8 cellular contexts compared by ENCODE assay signal in genomic region chr13:42574435-42575311, GRCh38. TPM values are rescaled to one million over a fixed set of nuclear protein-coding genes. Genes with fewer than 3 reads are reported as not detected.
DNase-seq lines count a peak whose midpoint lies in the region; ATAC-seq and TF ChIP-seq lines count a peak whose summit lies in the region.

No MANE protein-coding gene starts in this region.

- H3K9me3 Mint-ChIP-seq in Caco-2 (ENCODE audit: unreplicated experiment), result peaks cover 25% of the 10 kb centered on the region

- no peak overlapping the region for H3K27ac Mint-ChIP-seq in Caco-2 (ENCODE audit: unreplicated experiment)

- H3K4me1 Mint-ChIP-seq in Caco-2 (ENCODE audit: low read depth, unreplicated experiment), result no peaks in the 10 kb centered on the region

- DNase-seq in NCI-H345 (lab: John Stamatoyannopoulos, UW), result peak; percentile 9
- DNase-seq in NCI-H345 treated with DMSO at 0.1 percent for 48 hours (lab: John Stamatoyannopoulos, UW; ENCODE audit: unreplicated experiment), result no peak
- DNase-seq in activated T-cell treated with anti-CD3 and anti-CD28 coated beads for 48 hours (ENCODE audit: low read depth), result peak; percentile 65
- peak; percentile 72 for DNase-seq in stimulated activated CD4-positive, alpha-beta T cell treated with anti-CD3 and anti-CD28 coated beads, Interleukin-2, amount 100 ng/mL, for 4 hours (ENCODE audit: low read depth)
- no peak for DNase-seq in uterus
- DNase-seq in Caco-2, result no peak

- no TSS peak for BruUV-seq in Caco-2 (replicated peaks; lab: Mats Ljungman, UMichigan)

- TF ChIP-seq POLR2A in uterus (IDR thresholded peaks at IDR 0.05), result no peak

- TF ChIP-seq CTCF in uterus (IDR thresholded peaks at IDR 0.05) (no peak), Caco-2 (IDR thresholded peaks at IDR 0.05; ENCODE audit: insufficient read depth in 1 of 2, low read depth in 1 of 2, low read length in 1 of 2, severe bottlenecking in 1 of 2, unreplicated experiment in 1 of 2) (no peak)

- intact Hi-C loops in uterus (cut with DNase I; ENCODE audit: low total_unique reads), result no loop called here
- intact Hi-C loops in Caco-2 (cut with micrococcal nuclease; ENCODE audit: unreplicated experiment), result no loop called here

- H3K9me3 ChIP-seq in uterus (no peaks in the 10 kb centered on the region), Caco-2 (peaks cover 5% of the 10 kb centered on the region; the same call in 1 of the 2 replicates)

- POLR2A ChIA-PET in Caco-2 (lab: Charles Lee), result no interaction called here

- peaks cover 0 to 9% of the 10 kb centered on the region in 2 donors for H3K27me3 ChIP-seq in uterus
- no peaks in the 10 kb centered on the region for H3K27me3 ChIP-seq in Caco-2 (replicated peaks; ENCODE audit: control insufficient read depth, insufficient read depth, low read length)

- H3K36me3 Mint-ChIP-seq in Caco-2 (ENCODE audit: insufficient read depth, unreplicated experiment), result peaks cover 5% of the 10 kb centered on the region

- no peaks in the 10 kb centered on the region for H3K36me3 ChIP-seq in uterus
- H3K36me3 ChIP-seq in Caco-2 (ENCODE audit: control insufficient read depth, insufficient read depth, low read length), result no peaks in the 10 kb centered on the region

- H3K4me3 ChIP-seq in iPS-11a (ENCODE audit: low read depth, low read length), result peak overlapping the region; percentile 76
- H3K4me3 ChIP-seq in uterus, result no peak overlapping the region
- H3K4me3 ChIP-seq in Caco-2 (ENCODE audit: low read depth, low read length), result no peak overlapping the region

- H3K27me3 Mint-ChIP-seq in Caco-2 (ENCODE audit: insufficient read depth, unreplicated experiment), result peaks cover 15% of the 10 kb centered on the region

- CTCF ChIA-PET in Caco-2 (lab: Charles Lee), result no interaction called here

- H3K4me3 Mint-ChIP-seq in Caco-2 (ENCODE audit: unreplicated experiment), result no peak overlapping the region

- peak; percentile 60 for ATAC-seq in HG03280 (IDR thresholded peaks at IDR 0.05; ENCODE audit: unreplicated experiment)

- H3K27ac ChIP-seq in uterus, result no peak overlapping the region

- H3K4me1 ChIP-seq in uterus, result no peaks in the 10 kb centered on the region
- no peaks in the 10 kb centered on the region for H3K4me1 ChIP-seq in Caco-2

RNA-seq across cellular contexts. Expression of gene TNFSF11, which starts 0.7 kb away (rescaled TPM):
- total RNA-seq in uterus, result under 1 TPM in 1 of 4 donors, not detected in 3; 0.14 TPM
- total RNA-seq in Caco-2 (2022), result not detected in 2 replicates

Comparison
In these comparisons a context has a peak if more than half of its experiments do, and no peak if none do; other contexts are left out.
1. DNase-seq: peak in NCI-H345 (single experiment), activated T-cell treated with anti-CD3 and anti-CD28 coated beads for 48 hours (single experiment) and stimulated activated CD4-positive, alpha-beta T cell treated with anti-CD3 and anti-CD28 coated beads, Interleukin-2, amount 100 ng/mL, for 4 hours (single experiment); none in NCI-H345 treated with DMSO at 0.1 percent for 48 hours (single experiment), uterus (0 of 2) and Caco-2 (0 of 2).